Comparison of ENCODE assay signal across 1 cellular context in the genomic region with DNA sequence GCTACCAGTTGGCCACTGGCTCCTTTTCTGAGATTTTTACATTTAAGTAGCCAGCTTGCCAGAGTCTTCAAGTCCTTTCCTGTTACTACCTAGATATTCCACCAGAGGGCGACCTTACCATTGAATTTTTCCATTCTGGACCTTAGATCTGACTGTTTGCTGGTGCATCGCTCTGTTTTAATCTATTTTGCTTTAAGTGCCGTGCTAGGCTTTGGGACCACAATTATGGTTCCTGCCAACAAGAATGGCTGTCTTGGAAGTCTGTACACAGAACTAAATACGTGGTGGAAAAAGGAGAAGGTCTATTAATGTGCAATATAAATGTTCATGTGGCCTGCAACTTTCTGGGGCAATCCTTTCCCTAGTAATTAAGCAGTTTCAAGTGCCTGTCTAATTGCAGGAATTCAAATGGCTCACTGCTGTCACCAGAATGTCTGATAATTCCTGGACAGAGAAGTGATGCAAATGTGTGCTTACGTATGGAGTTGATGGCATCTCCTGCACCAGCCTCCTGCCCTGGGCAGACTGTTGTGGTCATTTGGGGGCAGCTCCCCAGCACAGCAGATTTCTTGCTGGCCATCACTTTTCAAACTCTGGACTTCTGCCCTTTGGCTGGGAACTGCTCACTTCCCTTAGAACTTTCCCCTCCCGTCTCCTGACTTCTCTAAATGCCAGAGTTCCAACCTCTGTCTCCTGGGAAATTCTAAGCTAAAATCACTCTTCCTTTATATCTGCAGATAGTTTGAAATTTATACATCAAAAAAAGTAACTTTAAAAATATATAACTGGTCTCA.
TF ChIP-seq lines count a peak whose summit lies in the region.

No MANE protein-coding gene starts in this region.

TF ChIP-seq in K562, 482 proteins besides CTCF, POLR2A, EP300 and RAD21 (continues in another document):
- TF ChIP-seq SMC3 (conservative IDR thresholded peaks at IDR 0.05; ENCODE audit: insufficient read depth, low read depth, low read length), result peak; percentile 76
- TF ChIP-seq ELF4 (CRISPR knock-in tag; IDR thresholded peaks at IDR 0.05), result no peak
- TF ChIP-seq SRSF7 (optimal IDR thresholded peaks at IDR 0.05; ENCODE audit: low read depth, low read length), result no peak
- TF ChIP-seq RCOR1 (IDR thresholded peaks at IDR 0.05; ENCODE audit: borderline replicate concordance in 1 of 2, low read depth in 2 of 2, low read length in 2 of 2), result 0 out of 4 replicates have a peak, but pooled peaks of 1 of the 2 experiments have one; percentile 8
- TF ChIP-seq, protein P1, sequence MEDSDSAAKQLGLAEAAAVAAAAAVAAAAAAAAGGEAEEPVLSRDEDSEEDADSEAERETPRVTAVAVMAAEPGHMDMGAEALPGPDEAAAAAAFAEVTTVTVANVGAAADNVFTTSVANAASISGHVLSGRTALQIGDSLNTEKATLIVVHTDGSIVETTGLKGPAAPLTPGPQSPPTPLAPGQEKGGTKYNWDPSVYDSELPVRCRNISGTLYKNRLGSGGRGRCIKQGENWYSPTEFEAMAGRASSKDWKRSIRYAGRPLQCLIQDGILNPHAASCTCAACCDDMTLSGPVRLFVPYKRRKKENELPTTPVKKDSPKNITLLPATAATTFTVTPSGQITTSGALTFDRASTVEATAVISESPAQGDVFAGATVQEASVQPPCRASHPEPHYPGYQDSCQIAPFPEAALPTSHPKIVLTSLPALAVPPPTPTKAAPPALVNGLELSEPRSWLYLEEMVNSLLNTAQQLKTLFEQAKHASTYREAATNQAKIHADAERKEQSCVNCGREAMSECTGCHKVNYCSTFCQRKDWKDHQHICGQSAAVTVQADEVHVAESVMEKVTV (CRISPR knock-in tag; IDR thresholded peaks at IDR 0.05), result peak; percentile 43
- no peak for TF ChIP-seq MXI1 (IDR thresholded peaks at IDR 0.05; ENCODE audit: low read depth, low read length)
- TF ChIP-seq NCOA4 (IDR thresholded peaks at IDR 0.05; ENCODE audit: partially characterized antibody), result no peak
- no peak for TF ChIP-seq ZNF644 (tag; IDR thresholded peaks at IDR 0.05; ENCODE audit: low read depth)
- TF ChIP-seq POLR2G (IDR thresholded peaks at IDR 0.05; ENCODE audit: low read depth, low read length), result no peak
- no peak for TF ChIP-seq BHLHE40 (IDR thresholded peaks at IDR 0.05; ENCODE audit: low read length)
- no peak for TF ChIP-seq ZNF695 (CRISPR knock-in tag; IDR thresholded peaks at IDR 0.05)
- TF ChIP-seq TEAD4 (IDR thresholded peaks at IDR 0.05; ENCODE audit: low read length), result peak; percentile 12; the same call in 1 of the 2 replicates
- TF ChIP-seq TEAD4 (CRISPR knock-in tag; IDR thresholded peaks at IDR 0.05; ENCODE audit: borderline replicate concordance), result no peak
- no peak for TF ChIP-seq ZBTB17 (CRISPR knock-in tag; IDR thresholded peaks at IDR 0.05)
- TF ChIP-seq, protein P2, sequence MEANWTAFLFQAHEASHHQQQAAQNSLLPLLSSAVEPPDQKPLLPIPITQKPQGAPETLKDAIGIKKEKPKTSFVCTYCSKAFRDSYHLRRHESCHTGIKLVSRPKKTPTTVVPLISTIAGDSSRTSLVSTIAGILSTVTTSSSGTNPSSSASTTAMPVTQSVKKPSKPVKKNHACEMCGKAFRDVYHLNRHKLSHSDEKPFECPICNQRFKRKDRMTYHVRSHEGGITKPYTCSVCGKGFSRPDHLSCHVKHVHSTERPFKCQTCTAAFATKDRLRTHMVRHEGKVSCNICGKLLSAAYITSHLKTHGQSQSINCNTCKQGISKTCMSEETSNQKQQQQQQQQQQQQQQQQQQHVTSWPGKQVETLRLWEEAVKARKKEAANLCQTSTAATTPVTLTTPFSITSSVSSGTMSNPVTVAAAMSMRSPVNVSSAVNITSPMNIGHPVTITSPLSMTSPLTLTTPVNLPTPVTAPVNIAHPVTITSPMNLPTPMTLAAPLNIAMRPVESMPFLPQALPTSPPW (CRISPR knock-in tag; IDR thresholded peaks at IDR 0.05), result no peak
- TF ChIP-seq ZNF3 (CRISPR knock-in tag; IDR thresholded peaks at IDR 0.05), result no peak
- TF ChIP-seq, protein P3, sequence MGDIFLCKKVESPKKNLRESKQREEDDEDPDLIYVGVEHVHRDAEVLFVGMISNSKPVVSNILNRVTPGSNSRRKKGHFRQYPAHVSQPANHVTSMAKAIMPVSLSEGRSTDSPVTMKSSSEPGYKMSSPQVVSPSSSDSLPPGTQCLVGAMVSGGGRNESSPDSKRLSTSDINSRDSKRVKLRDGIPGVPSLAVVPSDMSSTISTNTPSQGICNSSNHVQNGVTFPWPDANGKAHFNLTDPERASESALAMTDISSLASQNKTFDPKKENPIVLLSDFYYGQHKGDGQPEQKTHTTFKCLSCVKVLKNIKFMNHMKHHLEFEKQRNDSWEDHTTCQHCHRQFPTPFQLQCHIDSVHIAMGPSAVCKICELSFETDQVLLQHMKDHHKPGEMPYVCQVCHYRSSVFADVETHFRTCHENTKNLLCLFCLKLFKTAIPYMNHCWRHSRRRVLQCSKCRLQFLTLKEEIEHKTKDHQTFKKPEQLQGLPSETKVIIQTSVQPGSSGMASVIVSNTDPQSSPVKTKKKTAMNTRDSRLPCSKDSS (IDR thresholded peaks at IDR 0.05; ENCODE audit: low read depth, partially characterized antibody), result no peak
- no peak for TF ChIP-seq HMG20B (CRISPR knock-in tag; IDR thresholded peaks at IDR 0.05)
- no peak for TF ChIP-seq SMARCA4 (IDR thresholded peaks at IDR 0.05)
- no peak for TF ChIP-seq DDX20 (tag; IDR thresholded peaks at IDR 0.05; ENCODE audit: low read depth)
- no peak for TF ChIP-seq GTF2F1 (IDR thresholded peaks at IDR 0.05; ENCODE audit: low read depth, low read length)
- TF ChIP-seq, protein P4, sequence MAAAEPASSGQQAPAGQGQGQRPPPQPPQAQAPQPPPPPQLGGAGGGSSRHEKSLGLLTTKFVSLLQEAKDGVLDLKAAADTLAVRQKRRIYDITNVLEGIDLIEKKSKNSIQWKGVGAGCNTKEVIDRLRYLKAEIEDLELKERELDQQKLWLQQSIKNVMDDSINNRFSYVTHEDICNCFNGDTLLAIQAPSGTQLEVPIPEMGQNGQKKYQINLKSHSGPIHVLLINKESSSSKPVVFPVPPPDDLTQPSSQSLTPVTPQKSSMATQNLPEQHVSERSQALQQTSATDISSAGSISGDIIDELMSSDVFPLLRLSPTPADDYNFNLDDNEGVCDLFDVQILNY (CRISPR knock-in tag; IDR thresholded peaks at IDR 0.05), result no peak
- no peak for TF ChIP-seq ZNF589 (CRISPR knock-in tag; IDR thresholded peaks at IDR 0.05; ENCODE audit: low read depth)
- TF ChIP-seq, protein P5, sequence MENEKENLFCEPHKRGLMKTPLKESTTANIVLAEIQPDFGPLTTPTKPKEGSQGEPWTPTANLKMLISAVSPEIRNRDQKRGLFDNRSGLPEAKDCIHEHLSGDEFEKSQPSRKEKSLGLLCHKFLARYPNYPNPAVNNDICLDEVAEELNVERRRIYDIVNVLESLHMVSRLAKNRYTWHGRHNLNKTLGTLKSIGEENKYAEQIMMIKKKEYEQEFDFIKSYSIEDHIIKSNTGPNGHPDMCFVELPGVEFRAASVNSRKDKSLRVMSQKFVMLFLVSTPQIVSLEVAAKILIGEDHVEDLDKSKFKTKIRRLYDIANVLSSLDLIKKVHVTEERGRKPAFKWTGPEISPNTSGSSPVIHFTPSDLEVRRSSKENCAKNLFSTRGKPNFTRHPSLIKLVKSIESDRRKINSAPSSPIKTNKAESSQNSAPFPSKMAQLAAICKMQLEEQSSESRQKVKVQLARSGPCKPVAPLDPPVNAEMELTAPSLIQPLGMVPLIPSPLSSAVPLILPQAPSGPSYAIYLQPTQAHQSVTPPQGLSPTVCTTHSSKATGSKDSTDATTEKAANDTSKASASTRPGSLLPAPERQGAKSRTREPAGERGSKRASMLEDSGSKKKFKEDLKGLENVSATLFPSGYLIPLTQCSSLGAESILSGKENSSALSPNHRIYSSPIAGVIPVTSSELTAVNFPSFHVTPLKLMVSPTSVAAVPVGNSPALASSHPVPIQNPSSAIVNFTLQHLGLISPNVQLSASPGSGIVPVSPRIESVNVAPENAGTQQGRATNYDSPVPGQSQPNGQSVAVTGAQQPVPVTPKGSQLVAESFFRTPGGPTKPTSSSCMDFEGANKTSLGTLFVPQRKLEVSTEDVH (IDR thresholded peaks at IDR 0.05; ENCODE audit: low read depth, partially characterized antibody), result no peak
- TF ChIP-seq, protein P6, sequence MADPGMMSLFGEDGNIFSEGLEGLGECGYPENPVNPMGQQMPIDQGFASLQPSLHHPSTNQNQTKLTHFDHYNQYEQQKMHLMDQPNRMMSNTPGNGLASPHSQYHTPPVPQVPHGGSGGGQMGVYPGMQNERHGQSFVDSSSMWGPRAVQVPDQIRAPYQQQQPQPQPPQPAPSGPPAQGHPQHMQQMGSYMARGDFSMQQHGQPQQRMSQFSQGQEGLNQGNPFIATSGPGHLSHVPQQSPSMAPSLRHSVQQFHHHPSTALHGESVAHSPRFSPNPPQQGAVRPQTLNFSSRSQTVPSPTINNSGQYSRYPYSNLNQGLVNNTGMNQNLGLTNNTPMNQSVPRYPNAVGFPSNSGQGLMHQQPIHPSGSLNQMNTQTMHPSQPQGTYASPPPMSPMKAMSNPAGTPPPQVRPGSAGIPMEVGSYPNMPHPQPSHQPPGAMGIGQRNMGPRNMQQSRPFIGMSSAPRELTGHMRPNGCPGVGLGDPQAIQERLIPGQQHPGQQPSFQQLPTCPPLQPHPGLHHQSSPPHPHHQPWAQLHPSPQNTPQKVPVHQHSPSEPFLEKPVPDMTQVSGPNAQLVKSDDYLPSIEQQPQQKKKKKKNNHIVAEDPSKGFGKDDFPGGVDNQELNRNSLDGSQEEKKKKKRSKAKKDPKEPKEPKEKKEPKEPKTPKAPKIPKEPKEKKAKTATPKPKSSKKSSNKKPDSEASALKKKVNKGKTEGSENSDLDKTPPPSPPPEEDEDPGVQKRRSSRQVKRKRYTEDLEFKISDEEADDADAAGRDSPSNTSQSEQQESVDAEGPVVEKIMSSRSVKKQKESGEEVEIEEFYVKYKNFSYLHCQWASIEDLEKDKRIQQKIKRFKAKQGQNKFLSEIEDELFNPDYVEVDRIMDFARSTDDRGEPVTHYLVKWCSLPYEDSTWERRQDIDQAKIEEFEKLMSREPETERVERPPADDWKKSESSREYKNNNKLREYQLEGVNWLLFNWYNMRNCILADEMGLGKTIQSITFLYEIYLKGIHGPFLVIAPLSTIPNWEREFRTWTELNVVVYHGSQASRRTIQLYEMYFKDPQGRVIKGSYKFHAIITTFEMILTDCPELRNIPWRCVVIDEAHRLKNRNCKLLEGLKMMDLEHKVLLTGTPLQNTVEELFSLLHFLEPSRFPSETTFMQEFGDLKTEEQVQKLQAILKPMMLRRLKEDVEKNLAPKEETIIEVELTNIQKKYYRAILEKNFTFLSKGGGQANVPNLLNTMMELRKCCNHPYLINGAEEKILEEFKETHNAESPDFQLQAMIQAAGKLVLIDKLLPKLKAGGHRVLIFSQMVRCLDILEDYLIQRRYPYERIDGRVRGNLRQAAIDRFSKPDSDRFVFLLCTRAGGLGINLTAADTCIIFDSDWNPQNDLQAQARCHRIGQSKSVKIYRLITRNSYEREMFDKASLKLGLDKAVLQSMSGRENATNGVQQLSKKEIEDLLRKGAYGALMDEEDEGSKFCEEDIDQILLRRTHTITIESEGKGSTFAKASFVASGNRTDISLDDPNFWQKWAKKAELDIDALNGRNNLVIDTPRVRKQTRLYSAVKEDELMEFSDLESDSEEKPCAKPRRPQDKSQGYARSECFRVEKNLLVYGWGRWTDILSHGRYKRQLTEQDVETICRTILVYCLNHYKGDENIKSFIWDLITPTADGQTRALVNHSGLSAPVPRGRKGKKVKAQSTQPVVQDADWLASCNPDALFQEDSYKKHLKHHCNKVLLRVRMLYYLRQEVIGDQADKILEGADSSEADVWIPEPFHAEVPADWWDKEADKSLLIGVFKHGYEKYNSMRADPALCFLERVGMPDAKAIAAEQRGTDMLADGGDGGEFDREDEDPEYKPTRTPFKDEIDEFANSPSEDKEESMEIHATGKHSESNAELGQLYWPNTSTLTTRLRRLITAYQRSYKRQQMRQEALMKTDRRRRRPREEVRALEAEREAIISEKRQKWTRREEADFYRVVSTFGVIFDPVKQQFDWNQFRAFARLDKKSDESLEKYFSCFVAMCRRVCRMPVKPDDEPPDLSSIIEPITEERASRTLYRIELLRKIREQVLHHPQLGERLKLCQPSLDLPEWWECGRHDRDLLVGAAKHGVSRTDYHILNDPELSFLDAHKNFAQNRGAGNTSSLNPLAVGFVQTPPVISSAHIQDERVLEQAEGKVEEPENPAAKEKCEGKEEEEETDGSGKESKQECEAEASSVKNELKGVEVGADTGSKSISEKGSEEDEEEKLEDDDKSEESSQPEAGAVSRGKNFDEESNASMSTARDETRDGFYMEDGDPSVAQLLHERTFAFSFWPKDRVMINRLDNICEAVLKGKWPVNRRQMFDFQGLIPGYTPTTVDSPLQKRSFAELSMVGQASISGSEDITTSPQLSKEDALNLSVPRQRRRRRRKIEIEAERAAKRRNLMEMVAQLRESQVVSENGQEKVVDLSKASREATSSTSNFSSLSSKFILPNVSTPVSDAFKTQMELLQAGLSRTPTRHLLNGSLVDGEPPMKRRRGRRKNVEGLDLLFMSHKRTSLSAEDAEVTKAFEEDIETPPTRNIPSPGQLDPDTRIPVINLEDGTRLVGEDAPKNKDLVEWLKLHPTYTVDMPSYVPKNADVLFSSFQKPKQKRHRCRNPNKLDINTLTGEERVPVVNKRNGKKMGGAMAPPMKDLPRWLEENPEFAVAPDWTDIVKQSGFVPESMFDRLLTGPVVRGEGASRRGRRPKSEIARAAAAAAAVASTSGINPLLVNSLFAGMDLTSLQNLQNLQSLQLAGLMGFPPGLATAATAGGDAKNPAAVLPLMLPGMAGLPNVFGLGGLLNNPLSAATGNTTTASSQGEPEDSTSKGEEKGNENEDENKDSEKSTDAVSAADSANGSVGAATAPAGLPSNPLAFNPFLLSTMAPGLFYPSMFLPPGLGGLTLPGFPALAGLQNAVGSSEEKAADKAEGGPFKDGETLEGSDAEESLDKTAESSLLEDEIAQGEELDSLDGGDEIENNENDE (IDR thresholded peaks at IDR 0.05; ENCODE audit: low read depth, low read length), result no peak
- TF ChIP-seq ZNF699 (CRISPR knock-in tag; IDR thresholded peaks at IDR 0.05; ENCODE audit: insufficient replicate concordance), result no peak
- TF ChIP-seq KDM1A (IDR thresholded peaks at IDR 0.05), result no peak
- TF ChIP-seq TARDBP (IDR thresholded peaks at IDR 0.05), result no peak
- TF ChIP-seq, protein P7, sequence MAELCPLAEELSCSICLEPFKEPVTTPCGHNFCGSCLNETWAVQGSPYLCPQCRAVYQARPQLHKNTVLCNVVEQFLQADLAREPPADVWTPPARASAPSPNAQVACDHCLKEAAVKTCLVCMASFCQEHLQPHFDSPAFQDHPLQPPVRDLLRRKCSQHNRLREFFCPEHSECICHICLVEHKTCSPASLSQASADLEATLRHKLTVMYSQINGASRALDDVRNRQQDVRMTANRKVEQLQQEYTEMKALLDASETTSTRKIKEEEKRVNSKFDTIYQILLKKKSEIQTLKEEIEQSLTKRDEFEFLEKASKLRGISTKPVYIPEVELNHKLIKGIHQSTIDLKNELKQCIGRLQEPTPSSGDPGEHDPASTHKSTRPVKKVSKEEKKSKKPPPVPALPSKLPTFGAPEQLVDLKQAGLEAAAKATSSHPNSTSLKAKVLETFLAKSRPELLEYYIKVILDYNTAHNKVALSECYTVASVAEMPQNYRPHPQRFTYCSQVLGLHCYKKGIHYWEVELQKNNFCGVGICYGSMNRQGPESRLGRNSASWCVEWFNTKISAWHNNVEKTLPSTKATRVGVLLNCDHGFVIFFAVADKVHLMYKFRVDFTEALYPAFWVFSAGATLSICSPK (IDR thresholded peaks at IDR 0.05; ENCODE audit: borderline replicate concordance), result no peak
